In the genomic region with DNA sequence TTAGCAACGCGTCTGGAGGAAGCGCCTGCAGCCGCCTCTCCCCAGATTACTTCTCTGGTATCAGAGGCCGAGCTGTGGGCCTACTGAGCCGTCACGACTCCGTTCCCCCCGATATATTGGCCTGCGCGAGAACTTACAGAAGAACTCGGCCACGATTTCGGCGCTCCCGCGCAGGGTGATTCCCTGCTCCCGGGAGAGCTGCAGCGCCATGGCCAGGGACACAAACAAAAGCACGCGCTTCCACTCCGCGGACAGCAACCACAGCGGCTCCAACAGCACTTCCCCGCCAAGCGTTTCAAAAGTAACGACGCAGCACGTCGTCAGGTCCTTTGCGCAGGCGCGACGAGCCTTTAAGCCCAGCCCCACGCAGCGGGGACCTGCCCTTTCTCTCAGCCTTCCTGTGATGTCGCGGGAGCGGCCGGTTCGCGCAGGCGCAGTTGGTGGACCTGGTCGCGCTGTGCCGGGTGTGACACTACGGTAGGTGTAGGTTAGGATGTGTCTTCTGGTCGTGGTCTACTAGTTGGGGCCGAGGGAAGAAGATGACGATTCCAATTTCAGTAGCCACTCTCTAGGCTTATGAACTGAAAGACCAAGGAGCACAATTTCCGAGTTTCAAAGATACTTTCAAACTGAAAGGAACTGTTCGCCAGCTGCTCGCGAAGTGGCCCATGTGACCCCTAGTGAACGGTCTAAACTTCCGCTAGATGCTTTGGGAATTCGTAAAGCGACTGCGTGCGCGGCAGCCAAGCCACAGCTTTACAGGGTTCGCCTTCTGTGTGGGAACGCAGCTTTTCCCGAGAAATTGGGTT, we compare ENCODE assay signal across 8 cellular contexts. TPM values are rescaled to one million over a fixed set of nuclear protein-coding genes. Genes with fewer than 3 reads are reported as not detected.
A peak's percentile ranks its signal among the peaks of the same experiment; 100 is the strongest.
DNase-seq lines count a peak whose midpoint lies in the region; ATAC-seq, FAIRE-seq and TF ChIP-seq lines count a peak whose summit lies in the region.

MAD2L1 (minus strand) TSS at position 324 of the 809 bp plus-strand sequence; CDS start at position 210, 114 bp downstream.

- H2BK20ac ChIP-seq in H1 (ENCODE audit: low read length): no peak within 1 kb of the TSS

- POLR2A ChIA-PET in H1 (lab: Charles Lee; ENCODE audit: partially characterized antibody): interaction anchor here (1.0 kb wide), 1 partner anchor 14 kb away, joined by 3 read pairs; no protein-coding TSS in a partner anchor

- H4K8ac ChIP-seq in H1 (ENCODE audit: extremely low read depth, insufficient read depth, low read length): peak within 1 kb of the TSS; percentile 95

- H3K36me3 ChIP-seq in H1 (ENCODE audit: control insufficient read depth in 2 of 4, insufficient read depth in 4 of 4, low read length in 3 of 4): peaks cover 5 to 26% (median 10%) of the 10 kb centered on the region in 4 experiments; a peak in 5 of 8 replicates

- no peak for TF ChIP-seq RAD21 in H1 (IDR thresholded peaks at IDR 0.05 in 1 of 2, conservative IDR thresholded peaks at IDR 0.05 in 1 of 2; ENCODE audit: low read depth in 2 of 2, low read length in 2 of 2)

- H3K4me3 Mint-ChIP-seq in memory B cell: peak within 1 kb of the TSS; percentile 96

- peak within 1 kb of the TSS; percentile 47; the same call in 1 of the 2 replicates for H2AK5ac ChIP-seq in H1 (ENCODE audit: low read depth, low read length)

- DNase-seq in COLO829 (ENCODE audit: low spot score) (peak; percentile 100), HTR-8/SVneo (ENCODE audit: insufficient read length, low spot score) (peak; percentile 93), NOMO-1 treated with dmso at 0.1 percent for 144 hours (lab: John Stamatoyannopoulos, UW; ENCODE audit: unreplicated experiment) (peak; percentile 96), H1 (ENCODE audit: low read depth in 1 of 2, low spot score in 2 of 2) (peak; percentile 91 to 98), memory B cell (ENCODE audit: low spot score in 2 of 2) (peak; percentile 95 to 98)
- DNase-seq in activated CD8-positive, alpha-beta memory T cell treated with anti-CD3 and anti-CD28 coated beads for 48 hours (ENCODE audit: low read depth in 2 of 3, low spot score in 2 of 3): peak; percentile 77 to 96 (median 95)
- DNase-seq in stimulated activated CD8-positive, alpha-beta memory T cell treated with anti-CD3 and anti-CD28 coated beads, Interleukin-12 subunit alpha, Interleukin-12 subunit beta, amount 100 ng/mL, for 24 hours (ENCODE audit: extremely low read depth): peak; percentile 97

- H3K79me2 ChIP-seq in H1 (ENCODE audit: control insufficient read depth in 1 of 2, insufficient read depth in 2 of 2, low read length in 2 of 2): peaks cover 5 to 51% of the 10 kb centered on the region in 2 experiments; a peak in 3 of 4 replicates

- TF ChIP-seq EP300 in H1 (IDR thresholded peaks at IDR 0.05; ENCODE audit: borderline replicate concordance in 1 of 2, low read depth in 2 of 2, low read length in 2 of 2): peak in 1 of 2 experiments; percentile 3; a peak in 1 of 3 replicates

- TF ChIP-seq CTCF in H1 (IDR thresholded peaks at IDR 0.05; ENCODE audit: control extremely low read depth in 1 of 3, insufficient read depth in 1 of 3, low read depth in 1 of 3, low read length in 3 of 3): no peak

- peak within 1 kb of the TSS; percentile 98 for H3K27ac Mint-ChIP-seq in memory B cell

- peaks cover 23% of the 10 kb centered on the region for H3K4me1 Mint-ChIP-seq in memory B cell

- peaks cover 2% of the 10 kb centered on the region for H3K36me3 Mint-ChIP-seq in memory B cell

- no peaks in the 10 kb centered on the region for H3K27me3 Mint-ChIP-seq in memory B cell

- peak; percentile 59 to 88 for TF ChIP-seq POLR2A in H1 (IDR thresholded peaks at IDR 0.05; ENCODE audit: control extremely low read depth in 1 of 2, low read depth in 2 of 2, low read length in 2 of 2)

- H3K4me1 ChIP-seq in H1 (replicated peaks in 1 of 4; ENCODE audit: control insufficient read depth in 3 of 4, insufficient read depth in 4 of 4, low read length in 3 of 4): peaks cover 0 to 8% (median 7%) of the 10 kb centered on the region in 4 experiments; a peak in 4 of 7 replicates

- CTCF ChIA-PET in H1 (lab: Charles Lee; ENCODE audit: partially characterized antibody): interaction anchor here (1.8 kb wide), 1 partner anchor 13 kb away, joined by 8 read pairs; no protein-coding TSS in a partner anchor

- peak; percentile 85 for ATAC-seq in GM21367 (IDR thresholded peaks at IDR 0.05; ENCODE audit: unreplicated experiment)
- peak; percentile 90 for ATAC-seq in memory B cell (ENCODE audit: low read depth)

- peak within 1 kb of the TSS; percentile 20; the same call in 1 of the 2 replicates for H2BK12ac ChIP-seq in H1 (ENCODE audit: low read depth, low read length)

- H2BK120ac ChIP-seq in H1 (replicated peaks; ENCODE audit: low read depth, low read length): no peak within 1 kb of the TSS

- FAIRE-seq in HTR-8/SVneo (lab: Jason Lieb, UNC) (peak; percentile 98), H1 (lab: Jason Lieb, UNC) (peak; percentile 90)

- no peaks in the 10 kb centered on the region for H3K27me3 ChIP-seq in H1 (replicated peaks in 1 of 4; ENCODE audit: control insufficient read depth in 3 of 4, extremely low read depth in 1 of 4, insufficient read depth in 3 of 4, low read length in 3 of 4)

- peak within 1 kb of the TSS; percentile 27 for H3K4ac ChIP-seq in H1 (replicated peaks; ENCODE audit: insufficient read length, low read depth, low read length)

- peak within 1 kb of the TSS; percentile 92 for H3K27ac ChIP-seq in H1 (ENCODE audit: low read depth, low read length)

- H3K23me2 ChIP-seq in H1 (ENCODE audit: low read depth, low read length): peaks cover 4% of the 10 kb centered on the region; the same call in 1 of the 2 replicates

- H2BK5ac ChIP-seq in H1 (ENCODE audit: low read depth, low read length): peak within 1 kb of the TSS; percentile 91

- peak within 1 kb of the TSS; percentile 73 to 86 (median 84) for H3K4me3 ChIP-seq in H1 (ENCODE audit: extremely low read depth in 1 of 4, insufficient read depth in 2 of 4, low read depth in 3 of 4, low read length in 4 of 4)

- peak within 1 kb of the TSS; percentile 77 for H2AFZ ChIP-seq in H1 (ENCODE audit: low read length)

- H3K56ac ChIP-seq in H1 (replicated peaks; ENCODE audit: insufficient read length, low read depth, low read length): peak within 1 kb of the TSS; percentile 7

- H3K9me3 Mint-ChIP-seq in memory B cell: no peaks in the 10 kb centered on the region

- peak within 1 kb of the TSS; percentile 38 for H4K5ac ChIP-seq in H1 (ENCODE audit: insufficient read length, low read depth, low read length)

- H3K9ac ChIP-seq in H1 (replicated peaks in 1 of 4; ENCODE audit: extremely low read depth in 1 of 4, low read depth in 3 of 4, low read length in 3 of 4): peak within 1 kb of the TSS; percentile 78 to 97 (median 96)

- H3K4me2 ChIP-seq in H1 (ENCODE audit: insufficient read depth in 1 of 2, low read depth in 2 of 2, low read length in 2 of 2): peak within 1 kb of the TSS; percentile 78 to 84

- H3K23ac ChIP-seq in H1 (ENCODE audit: insufficient read length): no peak within 1 kb of the TSS

- peaks cover 2 to 4% of the 10 kb centered on the region in 2 experiments for H4K20me1 ChIP-seq in H1 (replicated peaks in 1 of 2; ENCODE audit: control insufficient read depth in 1 of 2, insufficient read depth in 2 of 2, low read length in 2 of 2)

- peak within 1 kb of the TSS; percentile 93 for H3K18ac ChIP-seq in H1 (ENCODE audit: extremely low read depth, low read length)

- H3K9me3 ChIP-seq in H1 (ENCODE audit: insufficient read depth in 2 of 2, low read depth in 1 of 2, low read length in 1 of 2): no peaks in the 10 kb centered on the region

- no peak within 1 kb of the TSS for H2BK15ac ChIP-seq in H1 (ENCODE audit: low read length)

- peak within 1 kb of the TSS; percentile 79 for H4K91ac ChIP-seq in H1 (replicated peaks; ENCODE audit: insufficient read length, low read length)

- H3K79me1 ChIP-seq in H1 (ENCODE audit: low read depth, low read length): no peaks in the 10 kb centered on the region; the same call in 1 of the 2 replicates

- H3K14ac ChIP-seq in H1 (ENCODE audit: insufficient read length): no peak within 1 kb of the TSS

- WGBS in H1 (ENCODE audit: extremely low coverage in 1 of 2, insufficient coverage in 1 of 2, insufficient read length in 1 of 2, insufficient replicate concordance in 2 of 2, low coverage in 1 of 2, low lambda C conversion rate in 2 of 2, missing lambda C conversion rate in 1 of 2), 2 experiments: 1% methylated on average over 53 of the region's 64 CpGs; no CpG with 5 or more reads in 1 of the 2 experiments

TF ChIP-seq in H1, 55 proteins besides CTCF, POLR2A, EP300 and RAD21 (continues in another document):
- TF ChIP-seq CHD2 (IDR thresholded peaks at IDR 0.05; ENCODE audit: low read length) (peak; percentile 89), SP1 (IDR thresholded peaks at IDR 0.05; ENCODE audit: low read depth, low read length) (no peak), CBX8 (IDR thresholded peaks at IDR 0.05; ENCODE audit: borderline replicate concordance, low read depth, low read length) (no peak), NRF1 (IDR thresholded peaks at IDR 0.05; ENCODE audit: low read depth, low read length) (peak; percentile 84), CEBPB (IDR thresholded peaks at IDR 0.05; ENCODE audit: low read depth, low read length) (no peak), USF2 (IDR thresholded peaks at IDR 0.05; ENCODE audit: low read length) (peak; percentile 71), POLR2AphosphoS5 (IDR thresholded peaks at IDR 0.05; ENCODE audit: low read depth, low read length) (peak; percentile 93)
- TF ChIP-seq, protein P1, sequence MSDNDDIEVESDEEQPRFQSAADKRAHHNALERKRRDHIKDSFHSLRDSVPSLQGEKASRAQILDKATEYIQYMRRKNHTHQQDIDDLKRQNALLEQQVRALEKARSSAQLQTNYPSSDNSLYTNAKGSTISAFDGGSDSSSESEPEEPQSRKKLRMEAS (IDR thresholded peaks at IDR 0.05): peak; percentile 80

RNA-seq across cellular contexts. Expression of gene MAD2L1, which starts in this region (rescaled TPM):
- 88.1 and 93.0 TPM in 2 replicates for total RNA-seq in H1 (2021; fragmentation: NEBNext Ultra II Directional; extraction: Animal tissue kit (Norgen Biotek cat#: 25700))
- 51.1 and 59.7 TPM in 2 replicates for polyA plus RNA-seq in H1 (2011; rRNA removed)
- 70.3 TPM for polyA plus RNA-seq in H1 (2011; cell fraction: cytosol; rRNA removed)
- polyA plus RNA-seq in H1 (2011; cell fraction: nucleus; rRNA removed): 113 TPM
- 116 to 149 TPM (median 132 TPM) in 4 replicates for polyA plus RNA-seq in H1 (2012, experiment 1 of 2)
- 20.4 TPM for polyA plus RNA-seq in H1 (2012, experiment 2 of 2)
- polyA plus RNA-seq in H1 (2013, experiment 1 of 2): 46.3 TPM
- polyA plus RNA-seq in H1 (2013, experiment 2 of 2): 43.6 TPM
- polyA minus RNA-seq in H1 (2011; rRNA and poly(A)+ RNA removed): 57.6 and 84.7 TPM in 2 replicates
- 37.4 TPM for polyA minus RNA-seq in H1 (2011; cell fraction: cytosol; rRNA and poly(A)+ RNA removed)
- polyA minus RNA-seq in H1 (2011; cell fraction: nucleus; rRNA and poly(A)+ RNA removed): 56.0 TPM

Comparison
In these comparisons a context has a peak if more than half of its experiments do, and no peak if none do; other contexts are left out.
1. Peak in every context shown above with its lines: DNase-seq, ATAC-seq, H3K4me3 ChIP-seq and H3K27ac ChIP-seq.